In genomic region chr11:75272391-75272790, GRCh38 we compare ENCODE assay signal across 19 cellular contexts. TPM values are rescaled to one million over a fixed set of nuclear protein-coding genes. Genes with fewer than 3 reads are reported as not detected.
A peak's percentile ranks its signal among the peaks of the same experiment; 100 is the strongest.
DNase-seq lines count a peak whose midpoint lies in the region; ATAC-seq and TF ChIP-seq lines count a peak whose summit lies in the region.
"Had no signal": no experiment of that assay in that cellular context is flagged by ENCODE, and none has a peak within 500 bp of the region (broad histone marks: within the 10 kb centered on the region; RNA-seq: fewer than 3 reads in every experiment).

No MANE protein-coding gene starts in this region.

- H3K9me3 Mint-ChIP-seq in activated CD8-positive, alpha-beta memory T cell treated with anti-CD3 and anti-CD28 coated beads, Interleukin-2, amount 10 ng/mL, durations not matched to agents 7 days and 5 days (ENCODE audit: low read depth) = no peaks in the 10 kb centered on the region
- no peaks in the 10 kb centered on the region for H3K9me3 Mint-ChIP-seq in CD14-positive monocyte
- no peaks in the 10 kb centered on the region for H3K9me3 Mint-ChIP-seq in activated CD8-positive, alpha-beta T cell treated with anti-CD3 and anti-CD28 coated beads, Interleukin-2, amount 10 ng/mL, durations not matched to agents 7 days and 5 days (ENCODE audit: insufficient read depth)
- no peaks in the 10 kb centered on the region for H3K9me3 Mint-ChIP-seq in naive thymus-derived CD8-positive, alpha-beta T cell
- H3K9me3 Mint-ChIP-seq: activated T-helper 2 cell treated with anti-CD3 and anti-CD28 coated beads, Interferon-gamma antibody, Interleukin-2, Interleukin-4, amounts not matched to agents 10 μg/mL and 5 μg/mL and 100 μg/mL, durations not matched to agents 14 hours and 24 hours and 36 hours; neural crest cell; type B pancreatic cell had no signal

- CTCF ChIA-PET in activated CD8-positive, alpha-beta memory T cell treated with anti-CD3 and anti-CD28 coated beads, Interleukin-2, amount 10 ng/mL, durations not matched to agents 7 days and 5 days (lab: Charles Lee) = interaction anchor here (0.9 to 15.4 kb wide), 7 partner anchors 8 to 250 kb away, joined by 3 to 380 read pairs (median 32); no protein-coding TSS in a partner anchor
- CTCF ChIA-PET in activated CD8-positive, alpha-beta T cell treated with anti-CD3 and anti-CD28 coated beads, Interleukin-2, amount 10 ng/mL, durations not matched to agents 7 days and 5 days (lab: Charles Lee) = interaction anchor here (3.0 to 13.3 kb wide), 6 partner anchors 8 to 130 kb away, joined by 10 to 401 read pairs (median 30); partner anchors contain the start of gene TPBGL

- intact Hi-C loops in CD14-positive monocyte (cut with micrococcal nuclease) = no loop called here

- peaks cover 16% of the 10 kb centered on the region for H3K36me3 Mint-ChIP-seq in activated CD8-positive, alpha-beta memory T cell treated with anti-CD3 and anti-CD28 coated beads, Interleukin-2, amount 10 ng/mL, durations not matched to agents 7 days and 5 days
- peaks cover 74 to 92% of the 10 kb centered on the region in 2 donors for H3K36me3 Mint-ChIP-seq in CD14-positive monocyte
- H3K36me3 Mint-ChIP-seq in activated CD8-positive, alpha-beta T cell treated with anti-CD3 and anti-CD28 coated beads, Interleukin-2, amount 10 ng/mL, durations not matched to agents 7 days and 5 days (ENCODE audit: low read depth) = peaks cover 41% of the 10 kb centered on the region
- H3K36me3 Mint-ChIP-seq in naive thymus-derived CD8-positive, alpha-beta T cell = peaks cover 0 to 31% (median 11%) of the 10 kb centered on the region in 3 donors

- POLR2A ChIA-PET in activated CD8-positive, alpha-beta T cell treated with anti-CD3 and anti-CD28 coated beads, Interleukin-2, amount 10 ng/mL, durations not matched to agents 7 days and 5 days (lab: Charles Lee) = interaction anchor here (1.0 to 1.3 kb wide), 2 partner anchors 11 to 128 kb away, joined by 3 read pairs; no protein-coding TSS in a partner anchor
- POLR2A ChIA-PET in naive thymus-derived CD8-positive, alpha-beta T cell (lab: Charles Lee) = interaction anchor here (0.6 to 12.3 kb wide), 8 partner anchors 9 to 132 kb away, joined by 3 to 146 read pairs (median 6); partner anchors contain the start of genes ARRB1 and TPBGL

- no peak overlapping the region for H3K4me3 Mint-ChIP-seq in activated CD8-positive, alpha-beta memory T cell treated with anti-CD3 and anti-CD28 coated beads, Interleukin-2, amount 10 ng/mL, durations not matched to agents 7 days and 5 days
- no peak overlapping the region for H3K4me3 Mint-ChIP-seq in CD14-positive monocyte
- no peak overlapping the region for H3K4me3 Mint-ChIP-seq in activated CD8-positive, alpha-beta T cell treated with anti-CD3 and anti-CD28 coated beads, Interleukin-2, amount 10 ng/mL, durations not matched to agents 7 days and 5 days
- peak overlapping the region in 5 of 10 donors; percentile 12 to 58 (median 45) for H3K4me3 Mint-ChIP-seq in naive thymus-derived CD8-positive, alpha-beta T cell
- H3K4me3 Mint-ChIP-seq: neural crest cell, type B pancreatic cell had no signal

- H3K27ac Mint-ChIP-seq in activated CD8-positive, alpha-beta memory T cell treated with anti-CD3 and anti-CD28 coated beads, Interleukin-2, amount 10 ng/mL, durations not matched to agents 7 days and 5 days = peak overlapping the region; percentile 11
- peak overlapping the region in 4 of 7 donors; percentile 10 to 76 (median 60) for H3K27ac Mint-ChIP-seq in CD14-positive monocyte
- peak overlapping the region; percentile 72 for H3K27ac Mint-ChIP-seq in activated CD8-positive, alpha-beta T cell treated with anti-CD3 and anti-CD28 coated beads, Interleukin-2, amount 10 ng/mL, durations not matched to agents 7 days and 5 days
- H3K27ac Mint-ChIP-seq in naive thymus-derived CD8-positive, alpha-beta T cell = peak overlapping the region; percentile 93 to 98 (median 95)
- H3K27ac Mint-ChIP-seq: activated T-helper 2 cell treated with anti-CD3 and anti-CD28 coated beads, Interferon-gamma antibody, Interleukin-2, Interleukin-4, amounts not matched to agents 10 μg/mL and 5 μg/mL and 100 μg/mL, durations not matched to agents 14 hours and 24 hours and 36 hours; type B pancreatic cell had no signal

- H3K4me1 Mint-ChIP-seq in activated CD8-positive, alpha-beta memory T cell treated with anti-CD3 and anti-CD28 coated beads, Interleukin-2, amount 10 ng/mL, durations not matched to agents 7 days and 5 days = peaks cover 28% of the 10 kb centered on the region
- peaks cover 43% of the 10 kb centered on the region for H3K4me1 Mint-ChIP-seq in CD14-positive monocyte
- H3K4me1 Mint-ChIP-seq in activated CD8-positive, alpha-beta T cell treated with anti-CD3 and anti-CD28 coated beads, Interleukin-2, amount 10 ng/mL, durations not matched to agents 7 days and 5 days (ENCODE audit: low read depth) = peaks cover 40% of the 10 kb centered on the region
- H3K4me1 Mint-ChIP-seq in naive thymus-derived CD8-positive, alpha-beta T cell = peaks cover 30 to 59% (median 56%) of the 10 kb centered on the region in 4 donors
- H3K4me1 Mint-ChIP-seq: neural crest cell had no signal

- H3K27me3 Mint-ChIP-seq in activated CD8-positive, alpha-beta memory T cell treated with anti-CD3 and anti-CD28 coated beads, Interleukin-2, amount 10 ng/mL, durations not matched to agents 7 days and 5 days = no peaks in the 10 kb centered on the region
- H3K27me3 Mint-ChIP-seq in CD14-positive monocyte (ENCODE audit: low read depth in 3 of 3) = no peaks in the 10 kb centered on the region
- H3K27me3 Mint-ChIP-seq in activated CD8-positive, alpha-beta T cell treated with anti-CD3 and anti-CD28 coated beads, Interleukin-2, amount 10 ng/mL, durations not matched to agents 7 days and 5 days (ENCODE audit: low read depth) = no peaks in the 10 kb centered on the region
- no peaks in the 10 kb centered on the region for H3K27me3 Mint-ChIP-seq in naive thymus-derived CD8-positive, alpha-beta T cell
- H3K27me3 Mint-ChIP-seq: type B pancreatic cell had no signal

- peak; percentile 31 for DNase-seq in activated CD8-positive, alpha-beta memory T cell treated with anti-CD3 and anti-CD28 coated beads, Interleukin-2, amount 10 ng/mL, durations not matched to agents 7 days and 5 days
- DNase-seq in activated CD8-positive, alpha-beta memory T cell treated with anti-CD3 and anti-CD28 coated beads, Interleukin-2, amount 50 U/mL, for 48 hours = no peak
- DNase-seq in CD14-positive monocyte (ENCODE audit: low spot score) (peak; percentile 3), NCI-H510A (lab: John Stamatoyannopoulos, UW) (no peak), cerebellum (ENCODE audit: low spot score) (no peak), SHP77 (lab: John Stamatoyannopoulos, UW) (no peak)
- no peak for DNase-seq in activated CD8-positive, alpha-beta T cell treated with anti-CD3 and anti-CD28 coated beads, Interleukin-2, amount 10 ng/mL, durations not matched to agents 7 days and 5 days
- no peak for DNase-seq in naive thymus-derived CD8-positive, alpha-beta T cell
- DNase-seq: activated CD4-positive, alpha-beta T cell treated with anti-CD3 and anti-CD28 coated beads, Interleukin-2, amount 50 U/mL, for 4 hours; central memory CD4-positive, alpha-beta T cell; DND-41; GM23248; mesenchymal stem cell; NCI-H1436 treated with DMSO at 0.1 percent for 48 hours; stimulated activated naive CD4-positive, alpha-beta T cell had no signal

- no peak for ATAC-seq in activated CD8-positive, alpha-beta memory T cell treated with anti-CD3 and anti-CD28 coated beads, Interleukin-2, amount 10 ng/mL, durations not matched to agents 7 days and 5 days
- no peak for ATAC-seq in activated CD8-positive, alpha-beta T cell treated with anti-CD3 and anti-CD28 coated beads, Interleukin-2, amount 10 ng/mL, durations not matched to agents 7 days and 5 days
- no peak for ATAC-seq in naive thymus-derived CD8-positive, alpha-beta T cell

- no peak for TF ChIP-seq CTCF in CD14-positive monocyte (IDR thresholded peaks at IDR 0.05)

RNA-seq across cellular contexts. Expression of gene TPBGL, which starts 31.8 kb away (rescaled TPM):
- under 1 TPM; 0.07 to 0.15 TPM for total RNA-seq in activated CD8-positive, alpha-beta memory T cell treated with anti-CD3 and anti-CD28 coated beads, Interleukin-2, amount 10 ng/mL, durations not matched to agents 7 days and 5 days
- not detected for polyA plus RNA-seq in CD14-positive monocyte
- under 1 TPM in 1 of 2 experiments, not detected in 1; 0.13 TPM for total RNA-seq in activated CD8-positive, alpha-beta T cell treated with anti-CD3 and anti-CD28 coated beads, Interleukin-2, amount 10 ng/mL, durations not matched to agents 7 days and 5 days
- total RNA-seq in naive thymus-derived CD8-positive, alpha-beta T cell = under 1 TPM; 0.16 TPM
- polyA plus RNA-seq in naive thymus-derived CD8-positive, alpha-beta T cell = under 1 TPM; 0.09 to 0.24 (median 0.12) TPM
- 0.09 TPM for total RNA-seq in cerebellum
- total RNA-seq: GM23248 had no signal
- polyA plus RNA-seq: GM23248, keratinocyte had no signal

Comparison
In these comparisons a context has a peak if more than half of its experiments do, and no peak if none do; other contexts are left out.
1. DNase-seq: peak in activated CD8-positive, alpha-beta memory T cell treated with anti-CD3 and anti-CD28 coated beads, Interleukin-2, amount 10 ng/mL, durations not matched to agents 7 days and 5 days (single experiment) and CD14-positive monocyte (single experiment); none in activated CD8-positive, alpha-beta memory T cell treated with anti-CD3 and anti-CD28 coated beads, Interleukin-2, amount 50 U/mL, for 48 hours (single experiment), activated CD8-positive, alpha-beta T cell treated with anti-CD3 and anti-CD28 coated beads, Interleukin-2, amount 10 ng/mL, durations not matched to agents 7 days and 5 days (single experiment), naive thymus-derived CD8-positive, alpha-beta T cell (0 of 10), NCI-H510A (single experiment), cerebellum (single experiment) and SHP77 (0 of 2).
2. H3K27ac Mint-ChIP-seq: peak in every context shown above with its lines; median percentile 95 in naive thymus-derived CD8-positive, alpha-beta T cell; 72 in activated CD8-positive, alpha-beta T cell treated with anti-CD3 and anti-CD28 coated beads, Interleukin-2, amount 10 ng/mL, durations not matched to agents 7 days and 5 days; 60 in CD14-positive monocyte; 11 in activated CD8-positive, alpha-beta memory T cell treated with anti-CD3 and anti-CD28 coated beads, Interleukin-2, amount 10 ng/mL, durations not matched to agents 7 days and 5 days.